1 cellular context compared by ENCODE assay signal in genomic region chr10:46228076-46229071, GRCh38.
TF ChIP-seq lines count a peak whose summit lies in the region.

No MANE protein-coding gene starts in this region.

TF ChIP-seq in A549, 52 proteins besides CTCF, POLR2A, EP300 and RAD21 (continued from another document):
- TF ChIP-seq TP53 (CRISPR knock-in tag; IDR thresholded peaks at IDR 0.05) (no peak), USF2 (IDR thresholded peaks at IDR 0.05) (no peak), CEBPB (IDR thresholded peaks at IDR 0.05) (no peak), RCOR1 (IDR thresholded peaks at IDR 0.05; ENCODE audit: low read depth, low read length) (no peak), PBX3 (IDR thresholded peaks at IDR 0.05) (no peak), NR3C1 (IDR thresholded peaks at IDR 0.05) (no peak), MYC (IDR thresholded peaks at IDR 0.05; ENCODE audit: borderline replicate concordance, low read length) (peak; percentile 71; the same call in 1 of the 2 replicates), ATOH8 (CRISPR knock-in tag; IDR thresholded peaks at IDR 0.05; ENCODE audit: low read depth) (no peak), HES2 (IDR thresholded peaks at IDR 0.05) (no peak), JUN (IDR thresholded peaks at IDR 0.05) (no peak), NPAS2 (CRISPR knock-in tag; IDR thresholded peaks at IDR 0.05; ENCODE audit: borderline replicate concordance) (no peak)
TF ChIP-seq in A549: peak in this region for 3.
